In genomic region chr6:40169878-40170277, GRCh38 we compare ENCODE assay signal across 27 cellular contexts.
"Had no signal": no experiment of that assay in that cellular context is flagged by ENCODE, and none has a peak within 500 bp of the region (broad histone marks: within the 10 kb centered on the region; RNA-seq: fewer than 3 reads in every experiment).

No MANE protein-coding gene starts in this region.

- H3K9me3 Mint-ChIP-seq: natural killer cell; nephron; stimulated activated effector memory CD8-positive, alpha-beta T cell treated with anti-CD3 and anti-CD28 coated beads, Interleukin-12 subunit alpha, Interleukin-12 subunit beta, amount 100 ng/mL, for 72 hours; stimulated activated naive B cell treated with anti-CD40 and anti-IgM and Interleukin-4, amounts not matched to agents 10 μg/mL and 1 μg/mL and 100 μg/mL, for 72 hours; stimulated activated naive CD8-positive, alpha-beta T cell treated with anti-CD3 and anti-CD28 coated beads, Interleukin-15, Interleukin-2, amounts not matched to agents 100 ng/mL and 50 ng/mL, for 24 hours had no signal

- H3K27ac ChIP-seq: ovary, parathyroid adenoma, psoas muscle, right lobe of liver, sigmoid colon, stomach, thoracic aorta, thyroid gland, tibial nerve, upper lobe of left lung, vagina had no signal

- H3K27me3 ChIP-seq: ovary, right lobe of liver, sigmoid colon, thyroid gland, tibial nerve, upper lobe of left lung, vagina had no signal

- H3K4me3 Mint-ChIP-seq: natural killer cell; nephron; stimulated activated effector memory CD8-positive, alpha-beta T cell treated with anti-CD3 and anti-CD28 coated beads, Interleukin-12 subunit alpha, Interleukin-12 subunit beta, amount 100 ng/mL, for 72 hours; stimulated activated naive B cell treated with anti-CD40 and anti-IgM and Interleukin-4, amounts not matched to agents 10 μg/mL and 1 μg/mL and 100 μg/mL, for 72 hours; stimulated activated naive CD8-positive, alpha-beta T cell treated with anti-CD3 and anti-CD28 coated beads, Interleukin-15, Interleukin-2, amounts not matched to agents 100 ng/mL and 50 ng/mL, for 24 hours had no signal

- H3K36me3 ChIP-seq: ovary, right lobe of liver, sigmoid colon, stomach, thoracic aorta, thyroid gland, tibial nerve, upper lobe of left lung, vagina had no signal

- ATAC-seq: natural killer cell; psoas muscle; right cardiac atrium; right lobe of liver; stimulated activated effector memory CD8-positive, alpha-beta T cell treated with anti-CD3 and anti-CD28 coated beads, Interleukin-12 subunit alpha, Interleukin-12 subunit beta, amount 100 ng/mL, for 72 hours; stimulated activated naive B cell treated with anti-CD40 and anti-IgM and Interleukin-4, amounts not matched to agents 10 μg/mL and 1 μg/mL and 100 μg/mL, for 72 hours had no signal

- H3K4me3 ChIP-seq: ovary, psoas muscle, right lobe of liver, sigmoid colon, stomach, thoracic aorta, thyroid gland, tibial nerve, upper lobe of left lung, vagina had no signal

- H3K36me3 Mint-ChIP-seq: natural killer cell; stimulated activated effector memory CD8-positive, alpha-beta T cell treated with anti-CD3 and anti-CD28 coated beads, Interleukin-12 subunit alpha, Interleukin-12 subunit beta, amount 100 ng/mL, for 72 hours; stimulated activated naive B cell treated with anti-CD40 and anti-IgM and Interleukin-4, amounts not matched to agents 10 μg/mL and 1 μg/mL and 100 μg/mL, for 72 hours had no signal

- H3K27ac Mint-ChIP-seq: natural killer cell; nephron; progenitor cell of endocrine pancreas; stimulated activated effector memory CD8-positive, alpha-beta T cell treated with anti-CD3 and anti-CD28 coated beads, Interleukin-12 subunit alpha, Interleukin-12 subunit beta, amount 100 ng/mL, for 72 hours; stimulated activated naive CD8-positive, alpha-beta T cell treated with anti-CD3 and anti-CD28 coated beads, Interleukin-15, Interleukin-2, amounts not matched to agents 100 ng/mL and 50 ng/mL, for 24 hours had no signal

- H3K4me1 ChIP-seq: parathyroid adenoma, psoas muscle, right lobe of liver, sigmoid colon, stomach, thyroid gland, tibial nerve, upper lobe of left lung, vagina had no signal

- H2AFZ ChIP-seq: parathyroid adenoma had no signal

- H3K4me1 Mint-ChIP-seq: natural killer cell; nephron; stimulated activated effector memory CD8-positive, alpha-beta T cell treated with anti-CD3 and anti-CD28 coated beads, Interleukin-12 subunit alpha, Interleukin-12 subunit beta, amount 100 ng/mL, for 72 hours; stimulated activated naive B cell treated with anti-CD40 and anti-IgM and Interleukin-4, amounts not matched to agents 10 μg/mL and 1 μg/mL and 100 μg/mL, for 72 hours had no signal

- H3K9me3 ChIP-seq: ovary, psoas muscle, right lobe of liver, sigmoid colon, stomach, thoracic aorta, thyroid gland, tibial nerve, upper lobe of left lung, vagina had no signal

- H3K9ac ChIP-seq: parathyroid adenoma had no signal

- DNase-seq: natural killer cell; occipital lobe; ovary; posterior cingulate gyrus; psoas muscle; right cardiac atrium; right lobe of liver; sigmoid colon; small intestine; stimulated activated CD4-positive, alpha-beta T cell treated with anti-CD3 and anti-CD28 coated beads, Interleukin-15, amount 100 ng/mL, for 24 hours; stimulated activated CD4-positive, alpha-beta T cell treated with anti-CD3 and anti-CD28 coated beads, Interleukin-2, amount 100 ng/mL, for 24 hours; stimulated activated CD4-positive, alpha-beta T cell treated with anti-CD3 and anti-CD28 coated beads, Interleukin-2, amount 100 ng/mL, for 48 hours; stimulated activated CD4-positive, alpha-beta T cell treated with anti-CD3 and anti-CD28 coated beads, Interleukin-4, amount 100 ng/mL, for 24 hours; stimulated activated naive B cell treated with anti-CD40 and anti-IgM and Interleukin-4, amounts not matched to agents 10 μg/mL and 1 μg/mL and 100 μg/mL, for 72 hours; stimulated activated naive CD4-positive, alpha-beta T cell treated with Interleukin-2 at 50 U/mL for 16 hours; stomach; thyroid gland; trophoblast cell; upper lobe of left lung had no signal

- H3K79me2 ChIP-seq: parathyroid adenoma had no signal
